13 cellular contexts compared by ENCODE assay signal in genomic region chr2:65487404-65487803, GRCh38. TPM values are rescaled to one million over a fixed set of nuclear protein-coding genes. Genes with fewer than 3 reads are reported as not detected.
DNase-seq lines count a peak whose midpoint lies in the region; ATAC-seq and TF ChIP-seq lines count a peak whose summit lies in the region.
"Had no signal": no experiment of that assay in that cellular context is flagged by ENCODE, and none has a peak within 500 bp of the region (broad histone marks: within the 10 kb centered on the region; RNA-seq: fewer than 3 reads in every experiment).

No MANE protein-coding gene starts in this region.

- H3K79me2 ChIP-seq in PC-9 (ENCODE audit: low read depth) = no peaks in the 10 kb centered on the region

- peak; percentile 86 to 88 for ATAC-seq in lower lobe of right lung
- ATAC-seq in aorta (ENCODE audit: low FRiP score) = peak; percentile 15
- ATAC-seq in GM21717 (IDR thresholded peaks at IDR 0.05; ENCODE audit: unreplicated experiment) = no peak
- ATAC-seq: HCT116 had no signal

- CTCF ChIA-PET in PC-9 (lab: Charles Lee) = no interaction called here

- no peaks in the 10 kb centered on the region for H3K9me2 ChIP-seq in PC-9 (ENCODE audit: insufficient read depth)

- H3F3A ChIP-seq in PC-9 (ENCODE audit: insufficient read depth, low read depth) = peaks cover 13% of the 10 kb centered on the region; the same call in 1 of the 2 replicates

- POLR2A ChIA-PET in PC-9 (lab: Charles Lee; ENCODE audit: unreplicated experiment) = interaction anchor here (0.6 kb wide), 1 partner anchor 35 kb away, joined by 3 read pairs; no protein-coding TSS in a partner anchor

- H3K27me3 ChIP-seq in lower lobe of right lung (ENCODE audit: low read depth) = no peaks in the 10 kb centered on the region
- H3K27me3 ChIP-seq in aorta (ENCODE audit: control insufficient read depth in 1 of 2, insufficient read depth in 2 of 2, low read length in 1 of 2) = no peaks in the 10 kb centered on the region
- no peaks in the 10 kb centered on the region for H3K27me3 ChIP-seq in PC-9 (ENCODE audit: insufficient read depth, low read depth)
- H3K27me3 ChIP-seq: BLaER1 treated with 17β-estradiol and CSF1 and Interleukin-3, amounts not matched to agents 10 nM and 100 nM had no signal

- no peaks in the 10 kb centered on the region for H3K9me3 ChIP-seq in lower lobe of right lung
- no peaks in the 10 kb centered on the region for H3K9me3 ChIP-seq in aorta (ENCODE audit: control insufficient read depth, low read length)
- H3K9me3 ChIP-seq in PC-9 (ENCODE audit: insufficient read depth, low read depth) = peaks cover 50% of the 10 kb centered on the region

- H3K27ac ChIP-seq in lower lobe of right lung (peak overlapping the region; percentile 21), aorta (ENCODE audit: low read depth in 1 of 2, low read length in 2 of 2) (no peak overlapping the region), PC-9 (no peak overlapping the region)
- H3K27ac ChIP-seq: BLaER1 treated with 17β-estradiol and CSF1 and Interleukin-3, amounts not matched to agents 10 nM and 100 nM had no signal

- H3K4me3 ChIP-seq in epithelial cell of esophagus (ENCODE audit: low read length) = no peak overlapping the region
- H3K4me3 ChIP-seq in lower lobe of right lung = no peak overlapping the region
- H3K4me3 ChIP-seq in aorta (ENCODE audit: low read length in 2 of 2) = no peak overlapping the region
- no peak overlapping the region for H3K4me3 ChIP-seq in PC-9
- H3K4me3 ChIP-seq: BLaER1 treated with 17β-estradiol and CSF1 and Interleukin-3, amounts not matched to agents 10 nM and 100 nM had no signal

- DNase-seq in M059J (ENCODE audit: low read depth) (peak; percentile 39), epithelial cell of esophagus (ENCODE audit: low read depth) (peak; percentile 76), lower lobe of right lung (no peak), aorta (no peak), 8988T (no peak), PC-9 (no peak)
- DNase-seq: ACHN; CD4-positive, CD25-positive, alpha-beta regulatory T cell; DMS53; GF-D8 had no signal

- WGBS in aorta, 2 donors = 16 to 20% methylated on average over 5 of the region's 5 CpGs

- TF ChIP-seq CTCF in epithelial cell of esophagus (IDR thresholded peaks at IDR 0.05; ENCODE audit: insufficient read depth, low read depth, low read length, missing control alignments) = no peak
- no peak for TF ChIP-seq CTCF in lower lobe of right lung (IDR thresholded peaks at IDR 0.05)
- TF ChIP-seq CTCF in PC-9 (conservative IDR thresholded peaks at IDR 0.05) = no peak

- no peak overlapping the region for H3K4me2 ChIP-seq in PC-9
- H3K4me2 ChIP-seq: BLaER1 treated with 17β-estradiol and CSF1 and Interleukin-3, amounts not matched to agents 10 nM and 100 nM had no signal

- H4K20me1 ChIP-seq in PC-9 (ENCODE audit: insufficient read depth) = no peaks in the 10 kb centered on the region
- H4K20me1 ChIP-seq: BLaER1 treated with 17β-estradiol and CSF1 and Interleukin-3, amounts not matched to agents 10 nM and 100 nM had no signal

- no peak overlapping the region for H2AFZ ChIP-seq in PC-9

- no peaks in the 10 kb centered on the region for H3K36me3 ChIP-seq in lower lobe of right lung
- no peaks in the 10 kb centered on the region for H3K36me3 ChIP-seq in aorta (ENCODE audit: control insufficient read depth in 1 of 2, insufficient read depth in 2 of 2, low read length in 1 of 2)
- H3K36me3 ChIP-seq in PC-9 (ENCODE audit: low read depth) = no peaks in the 10 kb centered on the region

- intact Hi-C loops in lower lobe of right lung (cut with DNase I) (no loop called here), aorta (cut with DNase I) (no loop called here), PC-9 (cut with micrococcal nuclease; ENCODE audit: unreplicated experiment) (no loop called here)

- BruUV-seq in PC-9 (replicated peaks; lab: Mats Ljungman, UMichigan) = no TSS peak

- no peaks in the 10 kb centered on the region for H3K4me1 ChIP-seq in lower lobe of right lung
- no peaks in the 10 kb centered on the region for H3K4me1 ChIP-seq in aorta (ENCODE audit: control insufficient read depth in 1 of 2, insufficient read depth in 2 of 2, low read length in 2 of 2)
- peaks cover 15% of the 10 kb centered on the region for H3K4me1 ChIP-seq in PC-9 (replicated peaks; ENCODE audit: insufficient read depth)
- H3K4me1 ChIP-seq: BLaER1 treated with 17β-estradiol and CSF1 and Interleukin-3, amounts not matched to agents 10 nM and 100 nM had no signal

RNA-seq across cellular contexts. Expression of gene SPRED2, which starts 55.0 kb away (rescaled TPM):
- total RNA-seq in M059J (2014; rRNA removed; shearing (Covaris generic)) = 5.1 and 11.6 TPM in 2 replicates
- total RNA-seq in lower lobe of right lung = 43.9 TPM
- 10 to 100 TPM; 36.5 to 38.3 TPM for total RNA-seq in aorta
- polyA plus RNA-seq in aorta = 10 to 100 TPM in 1 of 2 donors, 1 to 10 TPM in 1; 9.9 to 19.7 TPM
- total RNA-seq in PC-9 (2021) = 33.5 and 33.6 TPM in 2 replicates

Comparison
In these comparisons a context has a peak if more than half of its experiments do, and no peak if none do; other contexts are left out.
1. DNase-seq: peak in M059J (single experiment) and epithelial cell of esophagus (single experiment); none in lower lobe of right lung (single experiment), aorta (0 of 2), 8988T (single experiment) and PC-9 (0 of 2).